31 cellular contexts compared by ENCODE assay signal in genomic region chr13:80523134-80523533, GRCh38.
"Had no signal": no experiment of that assay in that cellular context is flagged by ENCODE, and none has a peak within 500 bp of the region (broad histone marks: within the 10 kb centered on the region; RNA-seq: fewer than 3 reads in every experiment).

No MANE protein-coding gene starts in this region.

- H3K27ac Mint-ChIP-seq: immature natural killer cell; natural killer cell; nephron progenitor cell; stimulated activated effector memory CD8-positive, alpha-beta T cell treated with anti-CD3 and anti-CD28 coated beads, Interleukin-12 subunit alpha, Interleukin-12 subunit beta, amount 100 ng/mL, for 72 hours; stimulated activated naive CD8-positive, alpha-beta T cell treated with anti-CD3 and anti-CD28 coated beads, Interleukin-15, Interleukin-2, amounts not matched to agents 100 ng/mL and 50 ng/mL, for 24 hours had no signal

- ATAC-seq: heart right ventricle; left colon; left lung; lower lobe of right lung; natural killer cell; pancreas; right cardiac atrium; sciatic nerve; stimulated activated effector memory CD8-positive, alpha-beta T cell treated with anti-CD3 and anti-CD28 coated beads, Interleukin-12 subunit alpha, Interleukin-12 subunit beta, amount 100 ng/mL, for 72 hours; upper lobe of right lung had no signal

- H3K4me3 Mint-ChIP-seq: immature natural killer cell; naive B cell; natural killer cell; nephron progenitor cell; stimulated activated effector memory CD8-positive, alpha-beta T cell treated with anti-CD3 and anti-CD28 coated beads, Interleukin-12 subunit alpha, Interleukin-12 subunit beta, amount 100 ng/mL, for 72 hours; stimulated activated naive CD8-positive, alpha-beta T cell treated with anti-CD3 and anti-CD28 coated beads, Interleukin-15, Interleukin-2, amounts not matched to agents 100 ng/mL and 50 ng/mL, for 24 hours had no signal

- H2AFZ ChIP-seq: hepatocyte had no signal

- H3K9me3 ChIP-seq: lower lobe of right lung, pancreas, prostate gland, suprapubic skin, thoracic aorta, tibial artery, upper lobe of right lung had no signal

- H3K79me2 ChIP-seq: hepatocyte had no signal

- H3K4me1 Mint-ChIP-seq: naive B cell; nephron progenitor cell; stimulated activated effector memory CD8-positive, alpha-beta T cell treated with anti-CD3 and anti-CD28 coated beads, Interleukin-12 subunit alpha, Interleukin-12 subunit beta, amount 100 ng/mL, for 72 hours had no signal

- H3K4me3 ChIP-seq: heart right ventricle, hepatocyte, left lung, lower lobe of right lung, pancreas, prostate gland, skin epidermis, suprapubic skin, thoracic aorta, tibial artery, upper lobe of right lung had no signal

- H3K4me2 ChIP-seq: hepatocyte had no signal

- DNase-seq: heart right ventricle; immature natural killer cell; kidney; left colon; left lung; lower lobe of right lung; mammary epithelial cell; mesenchymal stem cell; naive B cell; natural killer cell; nephron progenitor cell; nucleus accumbens; pancreas; posterior cingulate gyrus; retina; right cardiac atrium; stimulated activated CD4-positive, alpha-beta T cell treated with anti-CD3 and anti-CD28 coated beads, Interleukin-12 subunit alpha, Interleukin-12 subunit beta, amount 100 ng/mL, for 4 hours; stimulated activated CD4-positive, alpha-beta T cell treated with anti-CD3 and anti-CD28 coated beads, Interleukin-15, amount 100 ng/mL, for 24 hours; stimulated activated CD4-positive, alpha-beta T cell treated with anti-CD3 and anti-CD28 coated beads, Interleukin-4, amount 100 ng/mL, for 24 hours; stimulated activated naive CD4-positive, alpha-beta T cell; tibial artery; trophoblast cell; upper lobe of right lung had no signal

- H3K27me3 Mint-ChIP-seq: naive B cell; stimulated activated naive CD8-positive, alpha-beta T cell treated with anti-CD3 and anti-CD28 coated beads, Interleukin-15, Interleukin-2, amounts not matched to agents 100 ng/mL and 50 ng/mL, for 24 hours had no signal

- H3K27me3 ChIP-seq: heart right ventricle, hepatocyte, left lung, pancreas, suprapubic skin, tibial artery, upper lobe of right lung had no signal

- H3K36me3 ChIP-seq: heart right ventricle, left lung, lower lobe of right lung, pancreas, prostate gland, suprapubic skin, thoracic aorta, tibial artery, upper lobe of right lung had no signal

- H3K4me1 ChIP-seq: heart right ventricle, left lung, lower lobe of right lung, pancreas, prostate gland, suprapubic skin, tibial artery, upper lobe of right lung had no signal

- H3K27ac ChIP-seq: heart right ventricle, hepatocyte, left lung, lower lobe of right lung, pancreas, prostate gland, skin epidermis, suprapubic skin, thoracic aorta, tibial artery, upper lobe of right lung had no signal

- H3K36me3 Mint-ChIP-seq: naive B cell; natural killer cell; stimulated activated effector memory CD8-positive, alpha-beta T cell treated with anti-CD3 and anti-CD28 coated beads, Interleukin-12 subunit alpha, Interleukin-12 subunit beta, amount 100 ng/mL, for 72 hours had no signal
